1 cellular context compared by ENCODE assay signal in genomic region chr3:53114011-53114400, GRCh38.
TF ChIP-seq lines count a peak whose summit lies in the region.

No MANE protein-coding gene starts in this region.

TF ChIP-seq in K562, 482 proteins besides CTCF, POLR2A, EP300 and RAD21 (continued from another document):
- no peak for TF ChIP-seq ZNF592 (IDR thresholded peaks at IDR 0.05)
- no peak for TF ChIP-seq RBM14 (IDR thresholded peaks at IDR 0.05; ENCODE audit: borderline replicate concordance, insufficient read depth, low read depth, low read length)
- TF ChIP-seq TOE1 (IDR thresholded peaks at IDR 0.05; ENCODE audit: borderline replicate concordance) = no peak
- 0 out of 2 replicates have a peak, but pooled peaks have one; percentile 39 for TF ChIP-seq TOE1 (CRISPR knock-in tag; IDR thresholded peaks at IDR 0.05; ENCODE audit: borderline replicate concordance, low read depth)
- TF ChIP-seq CREM (IDR thresholded peaks at IDR 0.05; ENCODE audit: low read depth) = peak; percentile 57; the same call in 1 of the 2 replicates
- no peak for TF ChIP-seq RHOXF2B (CRISPR knock-in tag; conservative IDR thresholded peaks at IDR 0.05)
- no peak for TF ChIP-seq ZBTB7A (IDR thresholded peaks at IDR 0.05; ENCODE audit: borderline replicate concordance, control insufficient read depth, low read depth, low read length)
- TF ChIP-seq JUN (IDR thresholded peaks at IDR 0.05; ENCODE audit: borderline replicate concordance, low read depth, low read length) = no peak
- TF ChIP-seq JUN (CRISPR knock-in tag; IDR thresholded peaks at IDR 0.05; ENCODE audit: borderline replicate concordance) = no peak
- no peak for TF ChIP-seq ATF1 (CRISPR knock-in tag; IDR thresholded peaks at IDR 0.05)
- 0 out of 2 replicates have a peak, but pooled peaks have one; percentile 18 for TF ChIP-seq ATF1 (tag; IDR thresholded peaks at IDR 0.05)
- peak; percentile 57; the same call in 1 of the 2 replicates for TF ChIP-seq ARID2 (IDR thresholded peaks at IDR 0.05)
- TF ChIP-seq DEAF1 (CRISPR knock-in tag; IDR thresholded peaks at IDR 0.05) = peak; percentile 74
- no peak for TF ChIP-seq MLX (CRISPR knock-in tag; conservative IDR thresholded peaks at IDR 0.05)
- TF ChIP-seq SMC3 (conservative IDR thresholded peaks at IDR 0.05; ENCODE audit: insufficient read depth, low read depth, low read length) = peak; percentile 62
- no peak for TF ChIP-seq ZNF778 (CRISPR knock-in tag; IDR thresholded peaks at IDR 0.05)
- peak; percentile 12; the same call in 1 of the 2 replicates for TF ChIP-seq ESRRA (IDR thresholded peaks at IDR 0.05; ENCODE audit: borderline replicate concordance, low read depth)
- TF ChIP-seq ZNF76 (CRISPR knock-in tag; IDR thresholded peaks at IDR 0.05; ENCODE audit: borderline replicate concordance) = no peak
- no peak for TF ChIP-seq LARP7 (IDR thresholded peaks at IDR 0.05)
- TF ChIP-seq STAG1 (CRISPR knock-in tag; IDR thresholded peaks at IDR 0.05; ENCODE audit: borderline replicate concordance) = peak; percentile 53; the same call in 1 of the 2 replicates
- no peak for TF ChIP-seq SREBF2 (CRISPR knock-in tag; IDR thresholded peaks at IDR 0.05)
- no peak for TF ChIP-seq SMARCA4 (IDR thresholded peaks at IDR 0.05)
- TF ChIP-seq KLF10 (CRISPR knock-in tag; IDR thresholded peaks at IDR 0.05) = no peak
- TF ChIP-seq BCL6 (CRISPR knock-in tag; IDR thresholded peaks at IDR 0.05) = no peak
- TF ChIP-seq CC2D1A (IDR thresholded peaks at IDR 0.05) = 0 out of 2 replicates have a peak, but pooled peaks have one; percentile 57
- no peak for TF ChIP-seq CBFA2T3 (IDR thresholded peaks at IDR 0.05)
- no peak for TF ChIP-seq NR2C1 (IDR thresholded peaks at IDR 0.05)
- no peak for TF ChIP-seq NR2C1 (tag; IDR thresholded peaks at IDR 0.05)
- TF ChIP-seq NR0B1 (IDR thresholded peaks at IDR 0.05; ENCODE audit: partially characterized antibody) = no peak
- no peak for TF ChIP-seq MTA3 (IDR thresholded peaks at IDR 0.05; ENCODE audit: borderline replicate concordance)
- no peak for TF ChIP-seq AFF4 (CRISPR knock-in tag; IDR thresholded peaks at IDR 0.05)
- TF ChIP-seq ZNF263 (CRISPR knock-in tag; IDR thresholded peaks at IDR 0.05; ENCODE audit: borderline replicate concordance) = peak; percentile 30; the same call in 1 of the 2 replicates
- TF ChIP-seq LEF1 (IDR thresholded peaks at IDR 0.05) = no peak
- TF ChIP-seq ZNF407 (IDR thresholded peaks at IDR 0.05; ENCODE audit: low read depth) = no peak
- no peak for TF ChIP-seq CHD1 (IDR thresholded peaks at IDR 0.05; ENCODE audit: low read length)
